14 cellular contexts compared by ENCODE assay signal in the genomic region with DNA sequence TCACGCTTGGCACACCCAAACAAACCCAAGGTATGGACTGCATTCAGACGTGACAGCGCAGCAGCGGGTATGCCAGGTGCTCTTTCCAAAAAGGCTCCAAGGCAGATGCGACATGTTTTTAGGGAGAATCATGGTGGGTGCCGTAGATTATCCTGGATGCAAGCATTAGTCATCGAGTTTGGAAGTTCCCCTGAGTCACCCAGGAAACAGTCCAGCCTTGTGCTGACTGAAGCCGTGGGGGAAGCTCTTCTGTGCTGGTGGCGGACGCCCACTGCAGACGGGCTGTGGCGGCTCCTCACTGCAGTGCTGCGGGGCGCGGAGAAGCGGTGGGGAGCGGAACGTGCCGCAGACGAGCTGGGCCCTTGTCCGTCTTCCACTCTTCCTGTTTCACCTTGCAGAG. TPM values are rescaled to one million over a fixed set of nuclear protein-coding genes. Genes with fewer than 3 reads are reported as not detected.
DNase-seq lines count a peak whose midpoint lies in the region; ATAC-seq and TF ChIP-seq lines count a peak whose summit lies in the region.
"Had no signal": no experiment of that assay in that cellular context is flagged by ENCODE, and none has a peak within 500 bp of the region (broad histone marks: within the 10 kb centered on the region; RNA-seq: fewer than 3 reads in every experiment).

No MANE protein-coding gene starts in this region.

- H3K9me3 ChIP-seq in left ventricle myocardium inferior (replicated peaks) = no peaks in the 10 kb centered on the region
- H3K9me3 ChIP-seq: upper lobe of right lung had no signal

- TF ChIP-seq CTCF in left ventricle myocardium inferior (IDR thresholded peaks at IDR 0.05; ENCODE audit: borderline replicate concordance) = no peak
- no peak for TF ChIP-seq CTCF in fibroblast of villous mesenchyme (IDR thresholded peaks at IDR 0.05; ENCODE audit: insufficient read depth, low read depth, low read length)

- no peak for TF ChIP-seq POLR2A in GM18505 (IDR thresholded peaks at IDR 0.05; ENCODE audit: borderline replicate concordance, extremely low read depth, insufficient read depth, insufficient read length)

- DNase-seq in left ventricle myocardium inferior (no peak), cardiac septum (ENCODE audit: low spot score) (no peak), amniotic epithelial cell (ENCODE audit: low read depth) (peak; percentile 81), fibroblast of villous mesenchyme (ENCODE audit: low read depth) (peak; percentile 66), amniotic stem cell (lab: John Stamatoyannopoulos, UW) (no peak), HPDE6-E6E7 (ENCODE audit: extremely low spot score) (no peak), HuH-7 (ENCODE audit: low spot score) (no peak)
- DNase-seq: MM.1S, naive B cell, NCI-H345, OCI-M1, upper lobe of right lung had no signal

- H3K27me3 ChIP-seq in left ventricle myocardium inferior (ENCODE audit: low read depth) = no peaks in the 10 kb centered on the region
- H3K27me3 ChIP-seq: upper lobe of right lung had no signal

- peaks cover 76% of the 10 kb centered on the region for H3K36me3 ChIP-seq in left ventricle myocardium inferior

- peaks cover 9% of the 10 kb centered on the region for H3K4me1 ChIP-seq in left ventricle myocardium inferior
- H3K4me1 ChIP-seq: upper lobe of right lung had no signal

- no peak for ATAC-seq in GM18505 (IDR thresholded peaks at IDR 0.05; ENCODE audit: unreplicated experiment)
- ATAC-seq: upper lobe of right lung had no signal

- intact Hi-C loops in left ventricle myocardium inferior (cut with micrococcal nuclease) (no loop called here), cardiac septum (cut with DNase I) (no loop called here)

- H3K4me3 ChIP-seq in left ventricle myocardium inferior = no peak overlapping the region
- no peak overlapping the region for H3K4me3 ChIP-seq in fibroblast of villous mesenchyme (ENCODE audit: low read depth, low read length)
- H3K4me3 ChIP-seq: upper lobe of right lung had no signal

- peak overlapping the region; percentile 42 for H3K27ac ChIP-seq in left ventricle myocardium inferior (replicated peaks)
- H3K27ac ChIP-seq: upper lobe of right lung, VCaP had no signal

RNA-seq across cellular contexts. Expression of a gene that starts 13.9 kb away (rescaled TPM):
- total RNA-seq in left ventricle myocardium inferior = 30.6 TPM
- total RNA-seq in cardiac septum = 26.2 TPM
- 39.3 and 61.7 TPM in 2 replicates for total RNA-seq in fibroblast of villous mesenchyme

RNA-seq across cellular contexts. Expression of a gene that starts 14.0 kb away (rescaled TPM):
- total RNA-seq in left ventricle myocardium inferior (56.0 TPM), cardiac septum (71.4 TPM), fibroblast of villous mesenchyme (37.1 and 61.5 TPM in 2 replicates)

Comparison
In these comparisons a context has a peak if more than half of its experiments do, and no peak if none do; other contexts are left out.
1. DNase-seq: peak in amniotic epithelial cell (single experiment) and fibroblast of villous mesenchyme (single experiment); none in left ventricle myocardium inferior (single experiment), cardiac septum (single experiment), amniotic stem cell (single experiment), HPDE6-E6E7 (single experiment) and HuH-7 (single experiment).